ENCODE assay signal across 20 cellular contexts in genomic region chr16:89287777-89288576, GRCh38.
"Had no signal": no experiment of that assay in that cellular context is flagged by ENCODE, and none has a peak within 500 bp of the region (broad histone marks: within the 10 kb centered on the region; RNA-seq: fewer than 3 reads in every experiment).

No MANE protein-coding gene starts in this region.

- H3K4me3 ChIP-seq: gastrocnemius medialis, SJSA1, skin epidermis, upper lobe of right lung had no signal

- ATAC-seq: activated T-cell treated with anti-CD3 and anti-CD28 coated beads, Interleukin-2, amount 50 U/mL, for 72 hours; gastrocnemius medialis; left lobe of liver; naive thymus-derived CD8-positive, alpha-beta T cell; stimulated activated naive CD8-positive, alpha-beta T cell treated with anti-CD3 and anti-CD28 coated beads, Interleukin-15, amount 100 ng/mL, for 72 hours; upper lobe of right lung had no signal

- H3K27ac Mint-ChIP-seq: activated B cell treated with CpG ODN at 0.5 μM for 24 hours; activated naive CD8-positive, alpha-beta T cell treated with anti-CD3 and anti-CD28 coated beads, Interleukin-2, amount 10 ng/mL, durations not matched to agents 7 days and 5 days; dendritic cell treated with granulocyte-macrophage colony-stimulating factor and Interleukin-4, amounts not matched to agents 40 ng/mL and 50 ng/mL, for 4 days had no signal

- H3K27me3 ChIP-seq: brain microvascular endothelial cell, gastrocnemius medialis, SJSA1, upper lobe of right lung had no signal

- DNase-seq: activated B cell treated with CpG ODN at 0.5 μM for 24 hours; activated CD4-positive, alpha-beta T cell treated with anti-CD3 and anti-CD28 coated beads, Interleukin-2, amount 50 U/mL, for 1 hour; activated gamma-delta T cell; activated naive CD8-positive, alpha-beta T cell treated with anti-CD3 and anti-CD28 coated beads, Interleukin-2, amount 10 ng/mL, durations not matched to agents 7 days and 5 days; activated T-cell treated with anti-CD3 and anti-CD28 coated beads, Interleukin-2, amount 50 U/mL, for 72 hours; brain microvascular endothelial cell; cerebellar nuclear complex; erythroblast; gastrocnemius medialis; naive thymus-derived CD8-positive, alpha-beta T cell; occipital lobe; stimulated activated CD4-positive, alpha-beta T cell treated with anti-CD3 and anti-CD28 coated beads, Interleukin-4, amount 100 ng/mL, for 4 hours; stimulated activated naive CD8-positive, alpha-beta T cell treated with anti-CD3 and anti-CD28 coated beads, Interleukin-15, amount 100 ng/mL, for 72 hours; upper lobe of right lung had no signal

- H3K4me1 ChIP-seq: gastrocnemius medialis, SJSA1 had no signal

- H3K27me3 Mint-ChIP-seq: activated B cell treated with CpG ODN at 0.5 μM for 24 hours; activated naive CD8-positive, alpha-beta T cell treated with anti-CD3 and anti-CD28 coated beads, Interleukin-2, amount 10 ng/mL, durations not matched to agents 7 days and 5 days; dendritic cell treated with granulocyte-macrophage colony-stimulating factor and Interleukin-4, amounts not matched to agents 40 ng/mL and 50 ng/mL, for 4 days; naive thymus-derived CD8-positive, alpha-beta T cell; stimulated activated naive CD8-positive, alpha-beta T cell treated with anti-CD3 and anti-CD28 coated beads, Interleukin-15, amount 100 ng/mL, for 72 hours had no signal

- H3K9me3 ChIP-seq: gastrocnemius medialis, SJSA1, upper lobe of right lung had no signal

- H3K27ac ChIP-seq: brain microvascular endothelial cell, gastrocnemius medialis, SJSA1, skin epidermis, upper lobe of right lung had no signal

- FAIRE-seq: islet of Langerhans, TTC549 had no signal

- H3K4me3 Mint-ChIP-seq: activated B cell treated with CpG ODN at 0.5 μM for 24 hours; activated naive CD8-positive, alpha-beta T cell treated with anti-CD3 and anti-CD28 coated beads, Interleukin-2, amount 10 ng/mL, durations not matched to agents 7 days and 5 days; activated T-cell treated with anti-CD3 and anti-CD28 coated beads, Interleukin-2, amount 50 U/mL, for 72 hours; dendritic cell treated with granulocyte-macrophage colony-stimulating factor and Interleukin-4, amounts not matched to agents 40 ng/mL and 50 ng/mL, for 4 days; stimulated activated naive CD8-positive, alpha-beta T cell treated with anti-CD3 and anti-CD28 coated beads, Interleukin-15, amount 100 ng/mL, for 72 hours had no signal

- H3K9me3 Mint-ChIP-seq: activated B cell treated with CpG ODN at 0.5 μM for 24 hours; activated naive CD8-positive, alpha-beta T cell treated with anti-CD3 and anti-CD28 coated beads, Interleukin-2, amount 10 ng/mL, durations not matched to agents 7 days and 5 days; activated T-cell treated with anti-CD3 and anti-CD28 coated beads, Interleukin-2, amount 50 U/mL, for 72 hours; dendritic cell treated with granulocyte-macrophage colony-stimulating factor and Interleukin-4, amounts not matched to agents 40 ng/mL and 50 ng/mL, for 4 days; stimulated activated naive CD8-positive, alpha-beta T cell treated with anti-CD3 and anti-CD28 coated beads, Interleukin-15, amount 100 ng/mL, for 72 hours had no signal
